In genomic region chr7:155648752-155649339, GRCh38 we compare ENCODE assay signal across 1 cellular context.
TF ChIP-seq lines count a peak whose summit lies in the region.

No MANE protein-coding gene starts in this region.

TF ChIP-seq in HepG2, 621 proteins besides CTCF, POLR2A, EP300 and RAD21:
- TF ChIP-seq ZNF317 (CRISPR knock-in tag; IDR thresholded peaks at IDR 0.05) (peak; percentile 99), RBFOX2 (IDR thresholded peaks at IDR 0.05; ENCODE audit: low read depth, low read length) (peak; percentile 23; the same call in 1 of the 2 replicates), ZNF709 (CRISPR knock-in tag; IDR thresholded peaks at IDR 0.05) (peak; percentile 44; the same call in 1 of the 2 replicates), ZBTB14 (CRISPR knock-in tag; IDR thresholded peaks at IDR 0.05) (no peak)
